ENCODE assay signal across 10 cellular contexts in the genomic region with DNA sequence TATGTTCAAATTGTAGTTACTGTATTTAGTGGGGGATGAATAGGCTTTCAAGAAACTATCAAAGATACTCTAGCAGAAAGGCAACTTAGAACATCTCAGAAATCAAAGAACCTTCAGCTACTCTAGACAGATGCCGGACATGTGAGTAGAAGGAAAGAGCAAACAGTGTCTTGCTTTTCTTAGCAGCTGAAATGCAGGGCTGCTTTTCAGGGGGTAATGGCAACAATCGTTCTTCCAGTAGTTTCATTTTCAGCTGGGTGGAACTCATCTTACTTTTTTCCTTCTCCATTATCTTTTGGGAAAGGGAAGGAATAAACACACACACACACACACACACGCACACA.
A peak's percentile ranks its signal among the peaks of the same experiment; 100 is the strongest.
DNase-seq lines count a peak whose midpoint lies in the region; ATAC-seq, FAIRE-seq and TF ChIP-seq lines count a peak whose summit lies in the region.
"Had no signal": no experiment of that assay in that cellular context is flagged by ENCODE, and none has a peak within 500 bp of the region (broad histone marks: within the 10 kb centered on the region; RNA-seq: fewer than 3 reads in every experiment).

No MANE protein-coding gene starts in this region.

- H3K36me3 ChIP-seq in MG63, result no peaks in the 10 kb centered on the region
- H3K36me3 ChIP-seq: breast epithelium had no signal

- H3K4me3 ChIP-seq in MG63 (peak overlapping the region; percentile 30), choroid plexus epithelial cell (ENCODE audit: low read depth, low read length) (peak overlapping the region; percentile 16)

- BruUV-seq in Calu3 (replicated peaks; lab: Mats Ljungman, UMichigan), result no TSS peak

- H3K27me3 Mint-ChIP-seq in Calu3 (ENCODE audit: unreplicated experiment) (no peaks in the 10 kb centered on the region), nephron progenitor cell (ENCODE audit: low read depth, poor library complexity) (no peaks in the 10 kb centered on the region)

- H3K4me1 Mint-ChIP-seq in Calu3 (ENCODE audit: low read depth, unreplicated experiment), result no peaks in the 10 kb centered on the region
- H3K4me1 Mint-ChIP-seq in nephron progenitor cell, result peaks cover 17% of the 10 kb centered on the region

- no peak overlapping the region for H3K27ac Mint-ChIP-seq in Calu3 (ENCODE audit: unreplicated experiment)
- H3K27ac Mint-ChIP-seq in nephron progenitor cell, result peak overlapping the region; percentile 66

- H3K36me3 Mint-ChIP-seq in Calu3 (ENCODE audit: insufficient read depth, unreplicated experiment) (no peaks in the 10 kb centered on the region), nephron progenitor cell (ENCODE audit: low read depth) (no peaks in the 10 kb centered on the region)

- no peak for FAIRE-seq in HTR-8/SVneo (lab: Jason Lieb, UNC)

- no peaks in the 10 kb centered on the region for H3K27me3 ChIP-seq in MG63
- H3K27me3 ChIP-seq: breast epithelium had no signal

- ATAC-seq in GM21529 (IDR thresholded peaks at IDR 0.05; ENCODE audit: unreplicated experiment), result no peak

- H3K9me3 ChIP-seq in MG63, result no peaks in the 10 kb centered on the region
- H3K9me3 ChIP-seq: breast epithelium had no signal

- intact Hi-C loops in Calu3 (cut with micrococcal nuclease; ENCODE audit: unreplicated experiment), result no loop called here

- no peak for TF ChIP-seq CTCF in Calu3 (IDR thresholded peaks at IDR 0.05; ENCODE audit: unreplicated experiment)
- TF ChIP-seq CTCF in choroid plexus epithelial cell (conservative IDR thresholded peaks at IDR 0.05; ENCODE audit: low read depth, low read length), result no peak
- no peak for TF ChIP-seq CTCF in nephron progenitor cell (IDR thresholded peaks at IDR 0.05)

- H3K9me3 Mint-ChIP-seq in Calu3 (ENCODE audit: low read depth, unreplicated experiment) (no peaks in the 10 kb centered on the region), nephron progenitor cell (no peaks in the 10 kb centered on the region)

- CTCF ChIA-PET in Calu3 (lab: Charles Lee), result interaction anchor here (0.6 kb wide), 1 partner anchor 17 kb away, joined by 7 read pairs; no protein-coding TSS in a partner anchor

- H3K4me3 Mint-ChIP-seq in Calu3 (ENCODE audit: low read depth, unreplicated experiment), result peak overlapping the region; percentile 68
- no peak overlapping the region for H3K4me3 Mint-ChIP-seq in nephron progenitor cell

- DNase-seq in Calu3, result no peak
- no peak for DNase-seq in MG63
- peak; percentile 74 for DNase-seq in choroid plexus epithelial cell (ENCODE audit: low read depth)
- DNase-seq in nephron progenitor cell, result no peak
- no peak for DNase-seq in mesenteric fat pad (ENCODE audit: low spot score)
- no peak for DNase-seq in HTR-8/SVneo (ENCODE audit: insufficient read length, low spot score)
- no peak for DNase-seq in nucleus accumbens (lab: John Stamatoyannopoulos, UW)
- DNase-seq: islet precursor cell had no signal
